In genomic region chr17:44384823-44385286, GRCh38 we compare ENCODE assay signal across 2 cellular contexts.
TF ChIP-seq lines count a peak whose summit lies in the region.

No MANE protein-coding gene starts in this region.

TF ChIP-seq in H1, 55 proteins besides CTCF, POLR2A, EP300 and RAD21 (continues in another document):
- TF ChIP-seq MAX (IDR thresholded peaks at IDR 0.05), result peak; percentile 92
- TF ChIP-seq CHD7 (IDR thresholded peaks at IDR 0.05; ENCODE audit: insufficient replicate concordance, low read length), result no peak
- TF ChIP-seq BRCA1 (IDR thresholded peaks at IDR 0.05; ENCODE audit: low read depth, low read length), result no peak
- TF ChIP-seq YY1 (IDR thresholded peaks at IDR 0.05; ENCODE audit: low read depth, low read length), result peak; percentile 56; the same call in 1 of the 2 replicates
- TF ChIP-seq USF2 (IDR thresholded peaks at IDR 0.05; ENCODE audit: low read length), result no peak
- no peak for TF ChIP-seq BACH1 (IDR thresholded peaks at IDR 0.05; ENCODE audit: low read length)
- no peak for TF ChIP-seq TEAD4 (IDR thresholded peaks at IDR 0.05; ENCODE audit: low read depth, low read length)
- no peak for TF ChIP-seq CEBPB (IDR thresholded peaks at IDR 0.05; ENCODE audit: low read depth, low read length)
- TF ChIP-seq SAP30 (IDR thresholded peaks at IDR 0.05; ENCODE audit: insufficient read depth, insufficient replicate concordance, low read length), result no peak
- TF ChIP-seq TAF1 (IDR thresholded peaks at IDR 0.05; ENCODE audit: low read depth, low read length), result peak; percentile 63; the same call in 1 of the 2 replicates
- TF ChIP-seq GABPA (IDR thresholded peaks at IDR 0.05; ENCODE audit: borderline replicate concordance, insufficient read depth, low read length), result 0 out of 2 replicates have a peak, but pooled peaks have one; percentile 18
- TF ChIP-seq SIN3A (conservative IDR thresholded peaks at IDR 0.05 in 1 of 2, IDR thresholded peaks at IDR 0.05 in 1 of 2; ENCODE audit: low read depth in 1 of 2, low read length in 2 of 2), result 0 out of 4 replicates have a peak, but pooled peaks of 1 of the 2 experiments have one; percentile 26
- peak; percentile 18; the same call in 1 of the 2 replicates for TF ChIP-seq SP1 (IDR thresholded peaks at IDR 0.05; ENCODE audit: low read depth, low read length)
- no peak for TF ChIP-seq HDAC6 (IDR thresholded peaks at IDR 0.05; ENCODE audit: low read depth, low read length)

TF ChIP-seq in neural cell, 6 proteins besides CTCF, POLR2A, EP300 and RAD21:
- TF ChIP-seq MXI1 (conservative IDR thresholded peaks at IDR 0.05; ENCODE audit: poor library complexity, severe bottlenecking) (no peak), POLR2AphosphoS5 (IDR thresholded peaks at IDR 0.05) (no peak)
TF ChIP-seq in neural cell: peak in this region for 0.
